8 cellular contexts compared by ENCODE assay signal in the genomic region with DNA sequence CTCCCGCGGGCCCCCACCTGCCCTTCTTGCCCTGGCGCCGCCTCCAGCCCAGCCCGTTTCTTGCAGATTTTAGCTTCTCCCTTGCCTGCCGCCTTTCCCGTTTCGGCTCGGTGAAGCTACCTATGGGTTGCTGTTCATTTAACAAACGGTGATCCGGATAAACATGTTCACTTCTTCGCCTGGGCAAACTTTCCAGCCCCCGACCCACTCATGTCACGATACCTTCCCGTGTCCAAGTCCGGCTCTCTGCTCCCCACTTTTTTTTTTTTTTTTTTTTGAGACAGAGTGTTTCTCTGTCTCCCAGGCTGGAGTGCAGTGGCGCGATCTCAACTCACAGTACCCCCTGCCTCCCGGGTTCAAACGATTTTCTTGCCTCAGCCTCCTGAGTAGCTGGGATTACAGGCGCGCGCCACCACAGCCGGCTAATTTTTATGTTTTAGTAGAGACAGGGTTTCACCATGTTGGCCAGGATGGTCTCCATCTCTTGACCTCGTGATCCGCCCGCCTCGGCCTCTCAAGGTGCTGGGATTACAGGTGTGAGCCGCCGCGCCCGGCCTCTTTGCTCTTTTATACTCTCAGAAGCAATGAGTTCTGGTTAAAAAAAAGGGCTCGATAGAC. TPM values are rescaled to one million over a fixed set of nuclear protein-coding genes. Genes with fewer than 3 reads are reported as not detected.
DNase-seq lines count a peak whose midpoint lies in the region; ATAC-seq and TF ChIP-seq lines count a peak whose summit lies in the region.

No MANE protein-coding gene starts in this region.

- H3K27ac ChIP-seq in DND-41 (ENCODE audit: low read length) (peak overlapping the region; percentile 100), SK-N-MC (peak overlapping the region; percentile 97; the same call in 1 of the 2 replicates), trophoblast cell (ENCODE audit: low read depth, low read length) (peak overlapping the region; percentile 35)

- H3K36me3 ChIP-seq in DND-41 (ENCODE audit: insufficient read depth, low read length) (no peaks in the 10 kb centered on the region), SK-N-MC (ENCODE audit: insufficient read depth, low read length) (no peaks in the 10 kb centered on the region), trophoblast cell (ENCODE audit: control insufficient read depth in 1 of 2, insufficient read depth in 2 of 2, low read length in 2 of 2) (no peaks in the 10 kb centered on the region)

- H3K4me3 ChIP-seq in DND-41 (ENCODE audit: low read depth in 1 of 2, low read length in 2 of 2) (peak overlapping the region; percentile 30 to 81; a peak in 3 of 4 replicates), SK-N-MC (peak overlapping the region; percentile 80), fibroblast of mammary gland (ENCODE audit: control insufficient read depth, low read depth, low read length) (peak overlapping the region; percentile 43), trophoblast cell (ENCODE audit: low read depth, low read length) (peak overlapping the region; percentile 58)

- ATAC-seq in DND-41 (ENCODE audit: insufficient read depth, low read depth) (no peak), HG02852 (IDR thresholded peaks at IDR 0.05; ENCODE audit: unreplicated experiment) (no peak), GM21576 (IDR thresholded peaks at IDR 0.05; ENCODE audit: unreplicated experiment) (no peak), GM21447 (IDR thresholded peaks at IDR 0.05; ENCODE audit: unreplicated experiment) (no peak)

- H2AK5ac ChIP-seq in trophoblast cell (ENCODE audit: low read length): no peak overlapping the region

- peak overlapping the region; percentile 21 for H3K4ac ChIP-seq in trophoblast cell (ENCODE audit: low read depth, low read length)

- no peaks in the 10 kb centered on the region for H4K20me1 ChIP-seq in DND-41 (ENCODE audit: insufficient read depth, low read length)

- H3K23ac ChIP-seq in trophoblast cell (ENCODE audit: low read length): no peak overlapping the region

- H3K4me2 ChIP-seq in DND-41 (ENCODE audit: insufficient read depth, low read length): peak overlapping the region; percentile 87
- peak overlapping the region; percentile 65 for H3K4me2 ChIP-seq in trophoblast cell (ENCODE audit: low read length)

- H3K14ac ChIP-seq in trophoblast cell (ENCODE audit: low read length): peak overlapping the region; percentile 55

- DNase-seq in DND-41 (no peak), SK-N-MC (ENCODE audit: low read depth, low spot score) (no peak), fibroblast of mammary gland (ENCODE audit: low read depth) (no peak), trophoblast cell (no peak), NCI-H1048 (lab: John Stamatoyannopoulos, UW) (no peak)

- H2AFZ ChIP-seq in DND-41 (ENCODE audit: low read depth, low read length): peak overlapping the region; percentile 83
- H2AFZ ChIP-seq in trophoblast cell (ENCODE audit: insufficient read depth, low read length, poor library complexity): peak overlapping the region; percentile 88

- peak overlapping the region; percentile 68 for H3K18ac ChIP-seq in trophoblast cell (ENCODE audit: low read length)

- WGBS in trophoblast cell (ENCODE audit: extremely low coverage, insufficient coverage, insufficient read length): no CpG with 5 or more reads among the region's 33 CpGs

- peak overlapping the region; percentile 85 for H2BK12ac ChIP-seq in trophoblast cell (ENCODE audit: low read length)

- peak overlapping the region; percentile 63 for H2BK120ac ChIP-seq in trophoblast cell (ENCODE audit: insufficient read depth, low read length, poor library complexity)

- peak overlapping the region; percentile 91 for H4K8ac ChIP-seq in trophoblast cell (ENCODE audit: low read depth, low read length)

- H4K12ac ChIP-seq in trophoblast cell (ENCODE audit: low read depth, low read length): peak overlapping the region; percentile 28

- H3K9ac ChIP-seq in DND-41 (ENCODE audit: low read depth, low read length) (peak overlapping the region; percentile 88), SK-N-MC (ENCODE audit: insufficient read length) (no peak overlapping the region), trophoblast cell (ENCODE audit: low read length) (peak overlapping the region; percentile 11)

- H3K4me1 ChIP-seq in DND-41 (ENCODE audit: insufficient read depth, low read length) (peaks cover 60% of the 10 kb centered on the region), trophoblast cell (ENCODE audit: control insufficient read depth in 1 of 2, insufficient read depth in 2 of 2, low read length in 2 of 2) (peaks cover 7 to 10% of the 10 kb centered on the region in 2 experiments)

- peak overlapping the region; percentile 71 for H4K91ac ChIP-seq in trophoblast cell (ENCODE audit: low read depth, low read length)

- TF ChIP-seq CTCF in DND-41 (IDR thresholded peaks at IDR 0.05; ENCODE audit: borderline replicate concordance, extremely low read depth, low read length, poor library complexity, severe bottlenecking) (peak; percentile 31), fibroblast of mammary gland (conservative IDR thresholded peaks at IDR 0.05; ENCODE audit: control insufficient read depth, insufficient read depth, low read depth, low read length) (no peak)

- peak overlapping the region; percentile 80 for H2BK5ac ChIP-seq in trophoblast cell (ENCODE audit: low read depth, low read length, poor library complexity)

- H3K79me1 ChIP-seq in trophoblast cell (ENCODE audit: low read length): peaks cover 17% of the 10 kb centered on the region

- peaks cover 33% of the 10 kb centered on the region for H3K79me2 ChIP-seq in DND-41 (ENCODE audit: insufficient read depth, low read length)
- peaks cover 7% of the 10 kb centered on the region for H3K79me2 ChIP-seq in trophoblast cell (ENCODE audit: control insufficient read depth, insufficient read depth, low read length, poor library complexity)

- no peaks in the 10 kb centered on the region for H3K9me3 ChIP-seq in DND-41 (ENCODE audit: insufficient read depth, low read length, severe bottlenecking)
- no peaks in the 10 kb centered on the region for H3K9me3 ChIP-seq in SK-N-MC (ENCODE audit: low read depth, low read length)
- H3K9me3 ChIP-seq in trophoblast cell (ENCODE audit: insufficient read depth, low read depth, low read length): no peaks in the 10 kb centered on the region

- H3K27me3 ChIP-seq in DND-41 (ENCODE audit: insufficient read depth, low read length, poor library complexity): no peaks in the 10 kb centered on the region
- H3K27me3 ChIP-seq in trophoblast cell (ENCODE audit: insufficient read depth, low read length): no peaks in the 10 kb centered on the region

RNA-seq across cellular contexts. Expression of a gene that starts 1.0 kb away (rescaled TPM):
- polyA plus RNA-seq in trophoblast cell (2013): 1.6 TPM in 2 replicates

Comparison
In these comparisons a context has a peak if more than half of its experiments do, and no peak if none do; other contexts are left out.
1. H3K27ac ChIP-seq: peak in every context shown above with its lines; median percentile 100 in DND-41; 97 in SK-N-MC; 35 in trophoblast cell.